8 cellular contexts compared by ENCODE assay signal in the genomic region with DNA sequence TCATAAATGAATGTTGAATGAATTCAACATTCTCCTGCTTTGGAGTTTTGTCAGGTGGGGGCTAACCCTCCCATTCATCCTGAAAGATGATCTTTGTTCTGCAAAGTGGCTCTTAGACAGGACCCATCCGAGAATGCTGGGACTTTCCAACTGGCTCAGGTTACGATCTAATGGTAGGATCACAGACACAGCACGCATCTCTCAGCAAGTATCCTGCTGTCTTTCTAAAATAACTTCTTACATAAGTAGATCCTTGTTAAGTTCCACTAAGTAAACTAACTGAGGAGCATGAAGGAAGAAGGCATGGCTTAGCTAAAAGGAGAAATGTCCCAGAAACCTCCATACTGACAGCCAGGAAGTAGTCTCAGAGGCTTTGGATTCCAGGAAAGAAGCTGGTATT. TPM values are rescaled to one million over a fixed set of nuclear protein-coding genes. Genes with fewer than 3 reads are reported as not detected.
DNase-seq lines count a peak whose midpoint lies in the region; ATAC-seq lines count a peak whose summit lies in the region.

No MANE protein-coding gene starts in this region.

- peak overlapping the region; percentile 4 for H2AFZ ChIP-seq in ACC112 (ENCODE audit: low read length, unreplicated experiment)

- no peak overlapping the region for H3K4me3 Mint-ChIP-seq in dendritic cell treated with granulocyte-macrophage colony-stimulating factor and Interleukin-4, amounts not matched to agents 40 ng/mL and 50 ng/mL, for 4 days

- peaks cover 22% of the 10 kb centered on the region for H3K4me1 Mint-ChIP-seq in dendritic cell treated with granulocyte-macrophage colony-stimulating factor and Interleukin-4, amounts not matched to agents 40 ng/mL and 50 ng/mL, for 4 days (ENCODE audit: low read depth)

- H3K27ac Mint-ChIP-seq in dendritic cell treated with granulocyte-macrophage colony-stimulating factor and Interleukin-4, amounts not matched to agents 40 ng/mL and 50 ng/mL, for 4 days, result peak overlapping the region; percentile 67

- no peaks in the 10 kb centered on the region for H3K36me3 Mint-ChIP-seq in dendritic cell treated with granulocyte-macrophage colony-stimulating factor and Interleukin-4, amounts not matched to agents 40 ng/mL and 50 ng/mL, for 4 days (ENCODE audit: low read depth)

- intact Hi-C loops in dendritic cell treated with granulocyte-macrophage colony-stimulating factor and Interleukin-4, amounts not matched to agents 40 ng/mL and 50 ng/mL, for 4 days (cut with micrococcal nuclease), result no loop called here

- H3K27ac ChIP-seq in ACC112 (ENCODE audit: low read depth, low read length) (peak overlapping the region; percentile 82), muscle layer of colon (ENCODE audit: low read depth, low read length) (peak overlapping the region; percentile 80)

- H3K27me3 Mint-ChIP-seq in dendritic cell treated with granulocyte-macrophage colony-stimulating factor and Interleukin-4, amounts not matched to agents 40 ng/mL and 50 ng/mL, for 4 days, result peaks cover 2% of the 10 kb centered on the region

- H3K9me3 ChIP-seq in muscle layer of colon (ENCODE audit: low read length), result no peaks in the 10 kb centered on the region

- no peaks in the 10 kb centered on the region for H3K79me2 ChIP-seq in ACC112 (ENCODE audit: control insufficient read depth, insufficient read depth, low read length, unreplicated experiment)

- DNase-seq in LHCN-M2 (ENCODE audit: low read depth), result peak; percentile 40
- DNase-seq in DMS53 (lab: John Stamatoyannopoulos, UW), result no peak
- no peak for DNase-seq in RKO (ENCODE audit: low spot score)
- DNase-seq in NCI-H345 treated with DMSO at 0.1 percent for 48 hours (lab: John Stamatoyannopoulos, UW; ENCODE audit: unreplicated experiment), result no peak

- H3K9ac ChIP-seq in muscle layer of colon (ENCODE audit: low read length), result no peak overlapping the region

- no peak for ATAC-seq in HG03342 (IDR thresholded peaks at IDR 0.05; ENCODE audit: unreplicated experiment)

- H3K4me1 ChIP-seq in ACC112 (ENCODE audit: control insufficient read depth, insufficient read depth, low read length, unreplicated experiment) (peaks cover 21% of the 10 kb centered on the region), muscle layer of colon (ENCODE audit: insufficient read depth, low read length) (peaks cover 20% of the 10 kb centered on the region)

- H3K4me3 ChIP-seq in ACC112 (ENCODE audit: low read depth, low read length), result peak overlapping the region; percentile 11; the same call in 1 of the 2 replicates
- no peak overlapping the region for H3K4me3 ChIP-seq in muscle layer of colon (ENCODE audit: low read depth in 1 of 2, low read length in 2 of 2)

- peaks cover 9% of the 10 kb centered on the region for H3K9me3 Mint-ChIP-seq in dendritic cell treated with granulocyte-macrophage colony-stimulating factor and Interleukin-4, amounts not matched to agents 40 ng/mL and 50 ng/mL, for 4 days

- H3K36me3 ChIP-seq in ACC112 (ENCODE audit: insufficient read depth, low read length) (no peaks in the 10 kb centered on the region), muscle layer of colon (ENCODE audit: insufficient read depth, low read length) (no peaks in the 10 kb centered on the region)

- H3K27me3 ChIP-seq in ACC112 (ENCODE audit: insufficient read depth, low read length) (no peaks in the 10 kb centered on the region), muscle layer of colon (ENCODE audit: control insufficient read depth in 1 of 2, insufficient read depth in 2 of 2, low read length in 2 of 2) (no peaks in the 10 kb centered on the region)

RNA-seq across cellular contexts. Expression of a gene that starts 23.7 kb away (rescaled TPM):
- 6.1 TPM in 2 replicates for total RNA-seq in LHCN-M2 (2014; rRNA removed)
- 6.4 TPM for polyA plus RNA-seq in LHCN-M2 (2012)

RNA-seq across cellular contexts. Expression of a gene that starts 26.0 kb away (rescaled TPM):
- 0.46 TPM in 1 of 2 replicates, not detected in the other for total RNA-seq in LHCN-M2 (2014; rRNA removed)
- 0.35 TPM for polyA plus RNA-seq in LHCN-M2 (2012)

RNA-seq across cellular contexts. Expression of a gene that starts 54.0 kb away (rescaled TPM):
- 0.23 TPM in 1 of 2 replicates, not detected in the other for total RNA-seq in LHCN-M2 (2014; rRNA removed)
- not detected for polyA plus RNA-seq in LHCN-M2 (2012)
